ENCODE assay signal across 8 cellular contexts in genomic region chr9:87479801-87480201, GRCh38.
DNase-seq lines count a peak whose midpoint lies in the region; ATAC-seq and TF ChIP-seq lines count a peak whose summit lies in the region.

No MANE protein-coding gene starts in this region.

- DNase-seq in EL (peak; percentile 18), GM20000 (ENCODE audit: low spot score) (peak; percentile 53), brain microvascular endothelial cell (peak; percentile 73), epidermal melanocyte (ENCODE audit: insufficient read length, low spot score) (no peak), 8988T (no peak)
- no peak for DNase-seq in activated CD8-positive, alpha-beta memory T cell treated with anti-CD3 and anti-CD28 coated beads, Interleukin-2, amount 50 U/mL, for 4 hours
- DNase-seq in activated CD4-positive, alpha-beta T cell treated with anti-CD3 and anti-CD28 coated beads, Interleukin-2, amount 50 U/mL, for 48 hours: no peak

- TF ChIP-seq CTCF in GM20000 (IDR thresholded peaks at IDR 0.05; ENCODE audit: extremely low read depth, missing control alignments) (no peak), brain microvascular endothelial cell (IDR thresholded peaks at IDR 0.05; ENCODE audit: low read depth, low read length, missing control alignments) (no peak)

- no peak overlapping the region for H3K4me3 ChIP-seq in brain microvascular endothelial cell (ENCODE audit: low read depth, low read length)

- in situ Hi-C loops in brain microvascular endothelial cell (cut with HindIII; ENCODE audit: low pct_ligation_motif_present, low sequenced_read_pairs): no loop called here

- peak; percentile 94 for ATAC-seq in HG03469 (IDR thresholded peaks at IDR 0.05; ENCODE audit: unreplicated experiment)

- H3K27me3 ChIP-seq in brain microvascular endothelial cell (replicated peaks): no peaks in the 10 kb centered on the region

- H3K27ac ChIP-seq in brain microvascular endothelial cell: no peak overlapping the region

- no peaks in the 10 kb centered on the region for H3K36me3 ChIP-seq in brain microvascular endothelial cell (replicated peaks)

Comparison
In these comparisons a context has a peak if more than half of its experiments do, and no peak if none do; other contexts are left out.
1. DNase-seq: peak in EL (single experiment), GM20000 (single experiment) and brain microvascular endothelial cell (single experiment); none in epidermal melanocyte (single experiment), activated CD8-positive, alpha-beta memory T cell treated with anti-CD3 and anti-CD28 coated beads, Interleukin-2, amount 50 U/mL, for 4 hours (single experiment), activated CD4-positive, alpha-beta T cell treated with anti-CD3 and anti-CD28 coated beads, Interleukin-2, amount 50 U/mL, for 48 hours (0 of 2) and 8988T (single experiment).